Comparison of ENCODE assay signal across 9 cellular contexts in the genomic region with DNA sequence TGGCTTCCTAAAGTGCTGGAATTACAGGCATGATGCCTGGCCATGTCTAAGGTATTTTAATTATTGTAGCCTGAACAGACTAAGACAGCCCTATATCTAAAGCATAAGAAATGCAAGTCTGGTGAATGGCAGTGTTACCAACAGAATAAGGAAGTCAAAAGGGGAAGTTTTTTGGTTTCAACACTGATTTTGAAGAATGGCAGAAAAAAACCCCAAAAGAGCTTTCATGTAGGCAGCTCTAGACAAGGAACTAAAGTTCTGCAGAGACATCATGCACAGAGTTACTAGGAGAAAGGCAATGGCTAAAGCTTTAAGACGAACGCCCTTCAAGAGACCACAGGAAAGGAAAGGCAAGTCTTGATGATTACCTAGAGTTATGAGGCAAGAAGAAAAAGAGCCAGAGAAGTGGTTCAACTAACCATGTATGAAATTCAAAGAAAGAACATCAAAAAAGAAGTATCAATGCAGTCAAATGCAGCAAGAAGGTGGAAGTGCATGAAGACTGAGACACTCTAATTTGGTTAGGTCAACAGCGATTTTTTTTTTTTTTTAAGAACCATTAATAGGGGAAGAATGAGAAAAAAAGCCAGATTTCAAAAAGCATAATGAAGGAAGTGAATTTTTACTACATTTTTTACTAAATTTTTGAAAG. TPM values are rescaled to one million over a fixed set of nuclear protein-coding genes. Genes with fewer than 3 reads are reported as not detected.
DNase-seq lines count a peak whose midpoint lies in the region; ATAC-seq and TF ChIP-seq lines count a peak whose summit lies in the region.
"Had no signal": no experiment of that assay in that cellular context is flagged by ENCODE, and none has a peak within 500 bp of the region (broad histone marks: within the 10 kb centered on the region; RNA-seq: fewer than 3 reads in every experiment).

No MANE protein-coding gene starts in this region.

- peak overlapping the region; percentile 11; the same call in 1 of the 2 replicates for H3K4me2 ChIP-seq in HCT116 (ENCODE audit: low read length)

- H3K4me1 ChIP-seq in HCT116 (ENCODE audit: control insufficient read depth in 1 of 2, insufficient read depth in 2 of 2, low read length in 2 of 2), result peaks cover 12 to 36% of the 10 kb centered on the region in 2 experiments
- H3K4me1 ChIP-seq in right cardiac atrium (ENCODE audit: control insufficient read depth, insufficient read depth, low read length), result peaks cover 2% of the 10 kb centered on the region

- H3K4me3 ChIP-seq in HCT116 (replicated peaks in 1 of 2; ENCODE audit: low read depth in 1 of 2, low read length in 2 of 2), result no peak overlapping the region
- H3K4me3 ChIP-seq in right cardiac atrium (ENCODE audit: low read length), result no peak overlapping the region

- intact Hi-C loops in HCT116 (cut with micrococcal nuclease) (no loop called here), right cardiac atrium (cut with DNase I) (no loop called here)

- H2AFZ ChIP-seq in HCT116 (ENCODE audit: low read depth, low read length, poor library complexity, severe bottlenecking), result no peak overlapping the region

- H3K27me3 ChIP-seq in HCT116 (ENCODE audit: insufficient read depth, low read length), result no peaks in the 10 kb centered on the region
- H3K27me3 ChIP-seq in right cardiac atrium (ENCODE audit: control insufficient read depth, insufficient read depth), result no peaks in the 10 kb centered on the region

- TF ChIP-seq CTCF in HCT116 (IDR thresholded peaks at IDR 0.05 in 2 of 3, conservative IDR thresholded peaks at IDR 0.05 in 1 of 3; ENCODE audit: borderline replicate concordance in 1 of 3, insufficient read depth in 1 of 3, low read depth in 2 of 3, low read length in 2 of 3), result no peak

- H3K79me2 ChIP-seq in HCT116 (ENCODE audit: insufficient read depth, low read length), result peaks cover 23% of the 10 kb centered on the region; the same call in 1 of the 2 replicates

- CTCF ChIA-PET in HCT116 (lab: Charles Lee), result no interaction called here

- POLR2A ChIA-PET in HCT116 (lab: Charles Lee), result no interaction called here

- H3K9ac ChIP-seq in HCT116 (ENCODE audit: low read length), result no peak overlapping the region

- H3K36me3 ChIP-seq in HCT116 (ENCODE audit: control insufficient read depth in 1 of 2, insufficient read depth in 2 of 2, low read length in 2 of 2), result no peaks in the 10 kb centered on the region

- ATAC-seq in GM18517 (IDR thresholded peaks at IDR 0.05; ENCODE audit: unreplicated experiment), result peak; percentile 91
- no peak for ATAC-seq in HCT116
- peak; percentile 41 to 48 for ATAC-seq in right cardiac atrium

- DNase-seq in HCT116 (ENCODE audit: low read depth, low spot score) (no peak), NAMALWA (ENCODE audit: low spot score) (peak; percentile 92), right cardiac atrium (no peak), HPDE6-E6E7 (ENCODE audit: extremely low spot score) (no peak), cerebellum (ENCODE audit: low spot score) (no peak), NCI-H2081 (lab: John Stamatoyannopoulos, UW) (no peak), AG08395 (ENCODE audit: low spot score) (no peak)
- DNase-seq: IMR-90 had no signal

- H3K9me2 ChIP-seq in HCT116 (ENCODE audit: insufficient read depth), result no peaks in the 10 kb centered on the region

- BruUV-seq in HCT116 (replicated peaks; lab: Mats Ljungman, UMichigan), result no TSS peak

- TF ChIP-seq RAD21 in HCT116 (IDR thresholded peaks at IDR 0.05; ENCODE audit: low read depth), result no peak

- no peaks in the 10 kb centered on the region for H4K20me1 ChIP-seq in HCT116 (ENCODE audit: insufficient read depth)

- RAD21 ChIA-PET in HCT116 (lab: Charles Lee; ENCODE audit: low non-redundant PET in 1 of 2, low total read pairs in 2 of 2, uncharacterized antibody in 2 of 2, unreplicated experiment in 2 of 2), result no interaction called here

- no peak for TF ChIP-seq POLR2A in HCT116 (IDR thresholded peaks at IDR 0.05; ENCODE audit: borderline replicate concordance, extremely low read depth, insufficient read depth, insufficient read length)

- no peaks in the 10 kb centered on the region for H3K9me3 ChIP-seq in HCT116 (ENCODE audit: control insufficient read depth in 1 of 2, insufficient read depth in 1 of 2, low read depth in 1 of 2, low read length in 2 of 2)
- no peaks in the 10 kb centered on the region for H3K9me3 ChIP-seq in right cardiac atrium (ENCODE audit: control insufficient read depth, low read length)

- H3K27ac ChIP-seq in HCT116 (ENCODE audit: low read depth, low read length), result no peak overlapping the region
- H3K27ac ChIP-seq in right cardiac atrium (ENCODE audit: low read length), result no peak overlapping the region

- 86% methylated on average over 3 of the region's 3 CpGs for WGBS in right cardiac atrium

TF ChIP-seq in HCT116, 20 proteins besides CTCF, POLR2A, EP300 and RAD21:
- TF ChIP-seq REST (IDR thresholded peaks at IDR 0.05; ENCODE audit: low read depth), result no peak
- TF ChIP-seq CEBPB (IDR thresholded peaks at IDR 0.05; ENCODE audit: low read depth), result no peak
- TF ChIP-seq JUND (IDR thresholded peaks at IDR 0.05), result no peak
- no peak for TF ChIP-seq EZH2phosphoT487 (IDR thresholded peaks at IDR 0.05; ENCODE audit: borderline replicate concordance)
- TF ChIP-seq ELF1 (IDR thresholded peaks at IDR 0.05; ENCODE audit: borderline replicate concordance, low read depth), result no peak
- no peak for TF ChIP-seq FOSL1 (IDR thresholded peaks at IDR 0.05; ENCODE audit: low read depth)
- no peak for TF ChIP-seq SIN3A (IDR thresholded peaks at IDR 0.05; ENCODE audit: low read depth)
- TF ChIP-seq EZH2 (IDR thresholded peaks at IDR 0.05), result no peak
- TF ChIP-seq TCF7L2 (IDR thresholded peaks at IDR 0.05; ENCODE audit: borderline replicate concordance, extremely low read depth, insufficient read depth, insufficient read length), result no peak
- no peak for TF ChIP-seq YY1 (IDR thresholded peaks at IDR 0.05; ENCODE audit: extremely low read depth, insufficient replicate concordance, low read depth, low read length)
- TF ChIP-seq EGR1 (IDR thresholded peaks at IDR 0.05; ENCODE audit: low read depth), result no peak
- no peak for TF ChIP-seq ATF3 (IDR thresholded peaks at IDR 0.05)
- no peak for TF ChIP-seq CBX3 (IDR thresholded peaks at IDR 0.05; ENCODE audit: low read depth)
- TF ChIP-seq, protein P1, sequence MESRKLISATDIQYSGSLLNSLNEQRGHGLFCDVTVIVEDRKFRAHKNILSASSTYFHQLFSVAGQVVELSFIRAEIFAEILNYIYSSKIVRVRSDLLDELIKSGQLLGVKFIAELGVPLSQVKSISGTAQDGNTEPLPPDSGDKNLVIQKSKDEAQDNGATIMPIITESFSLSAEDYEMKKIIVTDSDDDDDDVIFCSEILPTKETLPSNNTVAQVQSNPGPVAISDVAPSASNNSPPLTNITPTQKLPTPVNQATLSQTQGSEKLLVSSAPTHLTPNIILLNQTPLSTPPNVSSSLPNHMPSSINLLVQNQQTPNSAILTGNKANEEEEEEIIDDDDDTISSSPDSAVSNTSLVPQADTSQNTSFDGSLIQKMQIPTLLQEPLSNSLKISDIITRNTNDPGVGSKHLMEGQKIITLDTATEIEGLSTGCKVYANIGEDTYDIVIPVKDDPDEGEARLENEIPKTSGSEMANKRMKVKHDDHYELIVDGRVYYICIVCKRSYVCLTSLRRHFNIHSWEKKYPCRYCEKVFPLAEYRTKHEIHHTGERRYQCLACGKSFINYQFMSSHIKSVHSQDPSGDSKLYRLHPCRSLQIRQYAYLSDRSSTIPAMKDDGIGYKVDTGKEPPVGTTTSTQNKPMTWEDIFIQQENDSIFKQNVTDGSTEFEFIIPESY (IDR thresholded peaks at IDR 0.05; ENCODE audit: extremely low read depth, insufficient replicate concordance, low read length), result no peak
- no peak for TF ChIP-seq ZFX (IDR thresholded peaks at IDR 0.05)

RNA-seq across cellular contexts. Expression of gene RPS6KA5, which starts 50.8 kb away (rescaled TPM):
- total RNA-seq in HCT116 (2021; ENCODE audit: unreplicated experiment) (24.2 TPM), right cardiac atrium (10 to 100 TPM in 3 of 4 donors, 1 to 10 TPM in 1; 9.9 to 15.5 (median 13.2) TPM), cerebellum (10.6 TPM)
- 5.4 and 7.3 TPM in 2 replicates for polyA plus RNA-seq in HCT116 (2012)
- polyA plus RNA-seq in right cardiac atrium, result 2.0 TPM
